In genomic region chr5:122847687-122848081, GRCh38 we compare ENCODE assay signal across 1 cellular context.
TF ChIP-seq lines count a peak whose summit lies in the region.

No MANE protein-coding gene starts in this region.

TF ChIP-seq in HepG2, 621 proteins besides CTCF, POLR2A, EP300 and RAD21 (continued from another document):
- TF ChIP-seq ZNF761 (CRISPR knock-in tag; conservative IDR thresholded peaks at IDR 0.05) (no peak), ZNF3 (CRISPR knock-in tag; IDR thresholded peaks at IDR 0.05) (peak; percentile 87; the same call in 1 of the 2 replicates), BCL6 (CRISPR knock-in tag; IDR thresholded peaks at IDR 0.05) (no peak), SPEN (CRISPR knock-in tag; IDR thresholded peaks at IDR 0.05; ENCODE audit: low read depth) (no peak), POLR2AphosphoS2 (IDR thresholded peaks at IDR 0.05; ENCODE audit: low read depth, low read length) (no peak), ZZZ3 (CRISPR knock-in tag; IDR thresholded peaks at IDR 0.05; ENCODE audit: borderline replicate concordance) (no peak), ZNF557 (CRISPR knock-in tag; IDR thresholded peaks at IDR 0.05) (no peak), ZNF775 (CRISPR knock-in tag; IDR thresholded peaks at IDR 0.05; ENCODE audit: borderline replicate concordance) (no peak), ZNF792 (CRISPR knock-in tag; IDR thresholded peaks at IDR 0.05) (no peak), TOE1 (CRISPR knock-in tag; IDR thresholded peaks at IDR 0.05) (no peak)
TF ChIP-seq in HepG2: peak in this region for 3.
